ENCODE assay signal across 8 cellular contexts in the genomic region with DNA sequence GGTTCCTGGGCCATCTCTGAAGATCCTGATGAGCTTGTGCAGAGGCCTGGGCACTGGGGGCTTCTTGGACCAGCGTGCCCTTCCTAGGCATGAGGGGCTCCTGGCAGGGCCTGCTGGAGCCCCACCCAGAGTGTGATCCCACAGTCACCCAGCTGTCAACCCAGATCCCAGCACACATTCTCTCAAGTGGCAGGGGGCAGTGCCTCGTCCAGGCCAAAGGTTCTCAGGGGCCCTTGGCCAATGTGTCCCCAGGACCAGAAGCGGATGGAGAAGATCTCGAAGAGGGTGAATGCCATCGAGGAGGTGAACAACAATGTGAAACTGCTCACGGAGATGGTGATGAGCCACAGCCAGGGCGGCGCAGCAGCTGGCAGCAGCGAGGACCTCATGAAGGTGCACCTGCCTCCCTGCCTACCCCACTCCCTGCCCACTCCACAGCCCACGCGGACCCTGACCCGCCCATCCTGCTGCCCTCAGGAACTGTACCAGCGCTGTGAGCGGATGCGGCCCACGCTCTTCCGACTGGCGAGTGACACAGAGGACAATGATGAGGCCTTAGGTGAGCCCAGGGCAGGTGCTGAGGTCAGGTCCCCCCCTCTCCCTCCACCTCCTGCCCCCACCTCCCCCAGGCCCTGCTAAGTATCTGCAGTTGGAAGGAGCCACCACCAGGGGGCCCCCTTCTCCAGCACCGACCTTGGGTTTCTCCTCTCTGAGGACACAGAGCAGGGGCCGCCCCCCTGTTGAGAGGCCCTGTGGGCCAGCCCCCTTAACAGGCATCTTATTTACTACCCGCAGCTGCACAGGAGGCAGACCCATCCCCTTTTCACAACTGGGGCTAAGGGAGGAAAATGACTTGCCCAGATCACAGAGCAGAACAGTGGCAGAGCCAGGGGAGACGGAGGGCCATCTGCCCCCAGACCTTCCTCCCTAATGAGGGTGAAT. TPM values are rescaled to one million over a fixed set of nuclear protein-coding genes. Genes with fewer than 3 reads are reported as not detected.
DNase-seq lines count a peak whose midpoint lies in the region; ATAC-seq and TF ChIP-seq lines count a peak whose summit lies in the region.

No MANE protein-coding gene starts in this region.

- DNase-seq in G401 (ENCODE audit: low spot score) (peak; percentile 59), Kasumi-1 (lab: John Stamatoyannopoulos, UW) (peak; percentile 53 to 55), WERI-Rb-1 (peak; percentile 74), brain microvascular endothelial cell (no peak), kidney epithelial cell (ENCODE audit: low read depth) (no peak)
- peak; percentile 65 to 71 for DNase-seq in stimulated activated CD4-positive, alpha-beta T cell treated with anti-CD3 and anti-CD28 coated beads, Interleukin-4, amount 100 ng/mL, for 4 hours

- no peak for ATAC-seq in GM18868 (IDR thresholded peaks at IDR 0.05; ENCODE audit: unreplicated experiment)
- no peak for ATAC-seq in HG02973 (IDR thresholded peaks at IDR 0.05; ENCODE audit: unreplicated experiment)

- no peak overlapping the region for H3K27ac ChIP-seq in WERI-Rb-1
- H3K27ac ChIP-seq in brain microvascular endothelial cell: no peak overlapping the region

- H3K36me3 ChIP-seq in WERI-Rb-1: peaks cover 28% of the 10 kb centered on the region
- peaks cover 22% of the 10 kb centered on the region for H3K36me3 ChIP-seq in brain microvascular endothelial cell (replicated peaks)
- peaks cover 4% of the 10 kb centered on the region for H3K36me3 ChIP-seq in kidney epithelial cell (ENCODE audit: control insufficient read depth, insufficient read depth, low read length)

- H3K27me3 ChIP-seq in WERI-Rb-1 (ENCODE audit: insufficient read depth, low read depth, severe bottlenecking): no peaks in the 10 kb centered on the region
- H3K27me3 ChIP-seq in brain microvascular endothelial cell (replicated peaks): no peaks in the 10 kb centered on the region
- H3K27me3 ChIP-seq in kidney epithelial cell (ENCODE audit: control insufficient read depth, insufficient read depth, low read length): no peaks in the 10 kb centered on the region

- H3K4me3 ChIP-seq in WERI-Rb-1 (ENCODE audit: low read depth, low read length) (no peak overlapping the region), brain microvascular endothelial cell (ENCODE audit: low read depth, low read length) (no peak overlapping the region), kidney epithelial cell (ENCODE audit: low read depth, low read length) (no peak overlapping the region)

- in situ Hi-C loops in G401 (cut with HindIII; ENCODE audit: low sequenced_read_pairs) (no loop called here), brain microvascular endothelial cell (cut with HindIII; ENCODE audit: low pct_ligation_motif_present, low sequenced_read_pairs) (no loop called here)

- H3K9me3 ChIP-seq in WERI-Rb-1 (ENCODE audit: severe bottlenecking): no peaks in the 10 kb centered on the region

- TF ChIP-seq CTCF in WERI-Rb-1 (IDR thresholded peaks at IDR 0.05; ENCODE audit: low read depth, low read length) (peak; percentile 66), brain microvascular endothelial cell (IDR thresholded peaks at IDR 0.05; ENCODE audit: low read depth, low read length, missing control alignments) (peak; percentile 85), kidney epithelial cell (IDR thresholded peaks at IDR 0.05; ENCODE audit: insufficient read depth, low read length, poor library complexity, severe bottlenecking) (peak; percentile 94)

RNA-seq across cellular contexts. Expression of gene GGA1, which starts 14.7 kb away (rescaled TPM):
- total RNA-seq in G401 (2014; rRNA removed; shearing (Covaris generic)): 42.0 and 42.5 TPM in 2 replicates
- 65.9 and 75.2 TPM in 2 replicates for total RNA-seq in kidney epithelial cell

RNA-seq across cellular contexts. Expression of gene SH3BP1, which starts 16.1 kb away (rescaled TPM):
- 13.2 and 21.9 TPM in 2 replicates for total RNA-seq in G401 (2014; rRNA removed; shearing (Covaris generic))
- total RNA-seq in kidney epithelial cell: 5.0 and 10.4 TPM in 2 replicates

RNA-seq across cellular contexts. Expression of gene PDXP, which starts 35.2 kb away (rescaled TPM):
- 49.0 and 62.3 TPM in 2 replicates for total RNA-seq in G401 (2014; rRNA removed; shearing (Covaris generic))
- 13.3 and 14.3 TPM in 2 replicates for total RNA-seq in kidney epithelial cell

RNA-seq across cellular contexts. Expression of gene LGALS2, which starts 43.5 kb away (rescaled TPM):
- total RNA-seq in G401 (2014; rRNA removed; shearing (Covaris generic)): not detected in 2 replicates
- not detected in 2 replicates for total RNA-seq in kidney epithelial cell

RNA-seq across cellular contexts. Expression of gene LGALS1, which starts 52.1 kb away (rescaled TPM):
- 435 and 601 TPM in 2 replicates for total RNA-seq in G401 (2014; rRNA removed; shearing (Covaris generic))
- total RNA-seq in kidney epithelial cell: 500 and 806 TPM in 2 replicates

Comparison
In these comparisons a context has a peak if more than half of its experiments do, and no peak if none do; other contexts are left out.
1. DNase-seq: peak in G401 (single experiment), Kasumi-1 (2 of 2), WERI-Rb-1 (single experiment) and stimulated activated CD4-positive, alpha-beta T cell treated with anti-CD3 and anti-CD28 coated beads, Interleukin-4, amount 100 ng/mL, for 4 hours (2 of 2); none in brain microvascular endothelial cell (single experiment) and kidney epithelial cell (single experiment).
2. Peak in every context shown above with its lines, with median percentiles within 50 percentile points of each other: CTCF ChIP-seq.